ENCODE assay signal across 6 cellular contexts in the genomic region with DNA sequence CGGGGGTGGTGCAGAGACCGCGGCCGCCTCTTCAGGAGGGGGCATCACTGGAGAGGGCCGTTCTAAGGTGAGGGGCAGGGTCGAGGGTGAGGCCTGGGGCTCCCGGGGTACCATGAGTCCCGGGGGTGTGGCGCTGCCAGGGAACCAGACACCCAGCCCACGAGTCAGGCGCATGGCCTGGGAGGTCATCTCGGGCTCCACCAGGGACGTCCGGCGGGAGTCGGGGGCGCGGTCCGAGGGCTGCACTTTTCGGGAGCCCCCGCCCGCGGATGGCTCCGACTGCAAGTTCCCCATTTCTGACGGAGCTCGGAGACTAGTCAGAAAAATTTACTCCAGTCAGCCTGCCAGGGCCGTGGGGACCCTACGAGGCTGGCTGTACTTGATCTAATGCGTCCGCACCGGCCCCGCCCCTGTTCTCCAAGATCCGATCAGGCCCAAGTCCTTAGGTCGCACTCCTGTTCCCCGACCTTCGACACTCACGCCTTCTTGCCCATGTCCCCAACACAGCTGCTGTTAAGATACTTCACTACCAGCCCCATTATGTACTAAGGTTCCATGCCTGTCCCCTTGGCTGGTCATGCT. TPM values are rescaled to one million over a fixed set of nuclear protein-coding genes. Genes with fewer than 3 reads are reported as not detected.
DNase-seq lines count a peak whose midpoint lies in the region; TF ChIP-seq lines count a peak whose summit lies in the region.

No MANE protein-coding gene starts in this region.

- no peak for DNase-seq in Jurkat, Clone E6-1 (ENCODE audit: low read depth, low spot score)
- DNase-seq in choroid plexus epithelial cell (ENCODE audit: low read depth) (no peak), progenitor cell of endocrine pancreas (ENCODE audit: low spot score, unreplicated experiment) (no peak), NCI-H446 treated with DMSO at 0.1 percent for 48 hours (lab: John Stamatoyannopoulos, UW) (no peak), NCI-H345 treated with DMSO at 0.1 percent for 48 hours (lab: John Stamatoyannopoulos, UW; ENCODE audit: unreplicated experiment) (no peak)
- DNase-seq in effector CD8-positive, alpha-beta T cell (lab: John Stamatoyannopoulos, UW): no peak

- H3K4me1 Mint-ChIP-seq in progenitor cell of endocrine pancreas (ENCODE audit: low read depth): peaks cover 9% of the 10 kb centered on the region

- H3K27me3 Mint-ChIP-seq in progenitor cell of endocrine pancreas: peaks cover 8% of the 10 kb centered on the region

- TF ChIP-seq CTCF in choroid plexus epithelial cell (conservative IDR thresholded peaks at IDR 0.05; ENCODE audit: low read depth, low read length) (no peak), progenitor cell of endocrine pancreas (IDR thresholded peaks at IDR 0.05; ENCODE audit: unreplicated experiment) (no peak)

- H3K9me3 Mint-ChIP-seq in progenitor cell of endocrine pancreas (ENCODE audit: low read depth): no peaks in the 10 kb centered on the region

- peaks cover 13% of the 10 kb centered on the region for H3K36me3 Mint-ChIP-seq in progenitor cell of endocrine pancreas (ENCODE audit: insufficient read depth)

- H3K27ac Mint-ChIP-seq in progenitor cell of endocrine pancreas: peak overlapping the region; percentile 77

- peak overlapping the region; percentile 62 for H3K4me3 ChIP-seq in Jurkat, Clone E6-1 (ENCODE audit: low read length)
- H3K4me3 ChIP-seq in choroid plexus epithelial cell (ENCODE audit: low read depth, low read length): peak overlapping the region; percentile 68

- H3K4me3 Mint-ChIP-seq in progenitor cell of endocrine pancreas (ENCODE audit: low read depth): peak overlapping the region; percentile 84

RNA-seq across cellular contexts. Expression of a gene that starts 0.8 kb away (rescaled TPM):
- not detected for polyA plus RNA-seq in Jurkat, Clone E6-1 (2012; ENCODE audit: insufficient read depth, insufficient read length)
- 2.8 and 3.3 TPM in 2 replicates for total RNA-seq in progenitor cell of endocrine pancreas

RNA-seq across cellular contexts. Expression of a gene that starts 1.4 kb away (rescaled TPM):
- polyA plus RNA-seq in Jurkat, Clone E6-1 (2012; ENCODE audit: insufficient read depth, insufficient read length): 2.0 TPM
- total RNA-seq in progenitor cell of endocrine pancreas: 13.0 and 13.6 TPM in 2 replicates

RNA-seq across cellular contexts. Expression of a gene that starts 12.7 kb away (rescaled TPM):
- 367 TPM for polyA plus RNA-seq in Jurkat, Clone E6-1 (2012; ENCODE audit: insufficient read depth, insufficient read length)
- 122 and 128 TPM in 2 replicates for total RNA-seq in progenitor cell of endocrine pancreas

RNA-seq across cellular contexts. Expression of a gene that starts 15.8 kb away (rescaled TPM):
- polyA plus RNA-seq in Jurkat, Clone E6-1 (2012; ENCODE audit: insufficient read depth, insufficient read length): 42.8 TPM
- total RNA-seq in progenitor cell of endocrine pancreas: 14.7 and 19.6 TPM in 2 replicates

RNA-seq across cellular contexts. Expression of a gene that starts 39.0 kb away (rescaled TPM):
- polyA plus RNA-seq in Jurkat, Clone E6-1 (2012; ENCODE audit: insufficient read depth, insufficient read length): 0.96 TPM
- not detected in 2 replicates for total RNA-seq in progenitor cell of endocrine pancreas
